In genomic region chr5:59124983-59125960, GRCh38 we compare ENCODE assay signal across 9 cellular contexts.
DNase-seq lines count a peak whose midpoint lies in the region; ATAC-seq, FAIRE-seq and TF ChIP-seq lines count a peak whose summit lies in the region.
"Had no signal": no experiment of that assay in that cellular context is flagged by ENCODE, and none has a peak within 500 bp of the region (broad histone marks: within the 10 kb centered on the region; RNA-seq: fewer than 3 reads in every experiment).

No MANE protein-coding gene starts in this region.

- TF ChIP-seq POLR2A in H1 (IDR thresholded peaks at IDR 0.05; ENCODE audit: control extremely low read depth in 1 of 2, low read depth in 2 of 2, low read length in 2 of 2) (no peak), gastrocnemius medialis (IDR thresholded peaks at IDR 0.05) (no peak)

- H3K9me3 ChIP-seq in H1 (ENCODE audit: insufficient read depth in 2 of 2, low read depth in 1 of 2, low read length in 1 of 2) (no peaks in the 10 kb centered on the region), gastrocnemius medialis (no peaks in the 10 kb centered on the region)

- no peak overlapping the region for H3K23ac ChIP-seq in H1 (ENCODE audit: insufficient read length)

- no peaks in the 10 kb centered on the region for H3K79me2 ChIP-seq in H1 (ENCODE audit: control insufficient read depth in 1 of 2, insufficient read depth in 2 of 2, low read length in 2 of 2)

- TF ChIP-seq EP300 in H1 (IDR thresholded peaks at IDR 0.05; ENCODE audit: borderline replicate concordance in 1 of 2, low read depth in 2 of 2, low read length in 2 of 2) = no peak

- WGBS in H1 (ENCODE audit: extremely low coverage in 1 of 2, insufficient coverage in 1 of 2, insufficient read length in 1 of 2, insufficient replicate concordance in 2 of 2, low coverage in 1 of 2, low lambda C conversion rate in 2 of 2, missing lambda C conversion rate in 1 of 2), 2 experiments = 63% methylated on average over 9 of the region's 9 CpGs; no CpG with 5 or more reads in 1 of the 2 experiments

- H2AK5ac ChIP-seq in H1 (ENCODE audit: low read depth, low read length) = no peak overlapping the region

- H4K8ac ChIP-seq in H1 (ENCODE audit: extremely low read depth, insufficient read depth, low read length) = no peak overlapping the region

- no peak overlapping the region for H3K4ac ChIP-seq in H1 (replicated peaks; ENCODE audit: insufficient read length, low read depth, low read length)

- H3K27me3 ChIP-seq in H1 (replicated peaks in 1 of 4; ENCODE audit: control insufficient read depth in 3 of 4, extremely low read depth in 1 of 4, insufficient read depth in 3 of 4, low read length in 3 of 4) = no peaks in the 10 kb centered on the region
- no peaks in the 10 kb centered on the region for H3K27me3 ChIP-seq in gastrocnemius medialis

- H3K23me2 ChIP-seq in H1 (ENCODE audit: low read depth, low read length) = peaks cover 3% of the 10 kb centered on the region; the same call in 1 of the 2 replicates

- no peak overlapping the region for H3K27ac ChIP-seq in H1 (ENCODE audit: low read depth, low read length)
- H3K27ac ChIP-seq in gastrocnemius medialis = peak overlapping the region; percentile 78 to 89 (median 86)
- H3K27ac ChIP-seq: 22Rv1 had no signal

- FAIRE-seq in H1 (lab: Jason Lieb, UNC) = peak; percentile 7

- H3K36me3 ChIP-seq in H1 (ENCODE audit: control insufficient read depth in 2 of 4, insufficient read depth in 4 of 4, low read length in 3 of 4) = no peaks in the 10 kb centered on the region
- H3K36me3 ChIP-seq in gastrocnemius medialis = no peaks in the 10 kb centered on the region

- H3K4me1 Mint-ChIP-seq in naive thymus-derived CD8-positive, alpha-beta T cell = peaks cover 0 to 10% (median 7%) of the 10 kb centered on the region in 4 donors
- no peaks in the 10 kb centered on the region for H3K4me1 Mint-ChIP-seq in stimulated activated memory B cell treated with anti-CD40 and anti-IgM and Interleukin-4, amounts not matched to agents 10 μg/mL and 1 μg/mL and 100 μg/mL, for 72 hours

- H3K27me3 Mint-ChIP-seq in naive thymus-derived CD8-positive, alpha-beta T cell = no peaks in the 10 kb centered on the region
- no peaks in the 10 kb centered on the region for H3K27me3 Mint-ChIP-seq in stimulated activated memory B cell treated with anti-CD40 and anti-IgM and Interleukin-4, amounts not matched to agents 10 μg/mL and 1 μg/mL and 100 μg/mL, for 72 hours

- H3K9me3 Mint-ChIP-seq in naive thymus-derived CD8-positive, alpha-beta T cell = no peaks in the 10 kb centered on the region
- no peaks in the 10 kb centered on the region for H3K9me3 Mint-ChIP-seq in stimulated activated memory B cell treated with anti-CD40 and anti-IgM and Interleukin-4, amounts not matched to agents 10 μg/mL and 1 μg/mL and 100 μg/mL, for 72 hours

- TF ChIP-seq RAD21 in H1 (IDR thresholded peaks at IDR 0.05 in 1 of 2, conservative IDR thresholded peaks at IDR 0.05 in 1 of 2; ENCODE audit: low read depth in 2 of 2, low read length in 2 of 2) = no peak

- intact Hi-C loops in gastrocnemius medialis (cut with DNase I; ENCODE audit: low total_unique reads) = no loop called here

- H3K18ac ChIP-seq in H1 (ENCODE audit: extremely low read depth, low read length) = 0 out of 2 replicates have a peak overlapping the region, but pooled peaks have one; percentile 33

- no peak overlapping the region for H4K91ac ChIP-seq in H1 (replicated peaks; ENCODE audit: insufficient read length, low read length)

- peak overlapping the region; percentile 96 for H2BK12ac ChIP-seq in H1 (ENCODE audit: low read depth, low read length)

- H3K27ac Mint-ChIP-seq in naive thymus-derived CD8-positive, alpha-beta T cell = no peak overlapping the region
- H3K27ac Mint-ChIP-seq in stimulated activated memory B cell treated with anti-CD40 and anti-IgM and Interleukin-4, amounts not matched to agents 10 μg/mL and 1 μg/mL and 100 μg/mL, for 72 hours = no peak overlapping the region

- H2AFZ ChIP-seq in H1 (ENCODE audit: low read length) = peak overlapping the region; percentile 75

- H3K4me3 Mint-ChIP-seq in naive thymus-derived CD8-positive, alpha-beta T cell = no peak overlapping the region
- no peak overlapping the region for H3K4me3 Mint-ChIP-seq in stimulated activated memory B cell treated with anti-CD40 and anti-IgM and Interleukin-4, amounts not matched to agents 10 μg/mL and 1 μg/mL and 100 μg/mL, for 72 hours

- no peak overlapping the region for H3K4me3 ChIP-seq in H1 (ENCODE audit: extremely low read depth in 1 of 4, insufficient read depth in 2 of 4, low read depth in 3 of 4, low read length in 4 of 4)
- H3K4me3 ChIP-seq in gastrocnemius medialis = peak overlapping the region in 2 of 4 donors; percentile 12 to 53

- ATAC-seq in gastrocnemius medialis = peak; percentile 11 to 43
- ATAC-seq in naive thymus-derived CD8-positive, alpha-beta T cell = no peak
- no peak for ATAC-seq in stimulated activated memory B cell treated with anti-CD40 and anti-IgM and Interleukin-4, amounts not matched to agents 10 μg/mL and 1 μg/mL and 100 μg/mL, for 72 hours
- no peak for ATAC-seq in activated CD4-positive, CD25-positive, alpha-beta regulatory T cell treated with anti-CD3 and anti-CD28 coated beads, Interleukin-2, amount 50 U/mL, for 24 hours

- no peak overlapping the region for H3K56ac ChIP-seq in H1 (replicated peaks; ENCODE audit: insufficient read length, low read depth, low read length)

- CTCF ChIA-PET in H1 (lab: Charles Lee; ENCODE audit: partially characterized antibody) = interaction anchor here (1.0 to 1.6 kb wide), 4 partner anchors 13 to 49 kb away, joined by 3 to 5 read pairs (median 4); no protein-coding TSS in a partner anchor

- no peak overlapping the region for H3K14ac ChIP-seq in H1 (ENCODE audit: insufficient read length)

- no peak overlapping the region for H2BK120ac ChIP-seq in H1 (replicated peaks; ENCODE audit: low read depth, low read length)

- peak; percentile 9 for DNase-seq in DMS153 treated with DMSO at 0.1 percent for 48 hours (lab: John Stamatoyannopoulos, UW; ENCODE audit: unreplicated experiment)
- no peak for DNase-seq in DMS153 (lab: John Stamatoyannopoulos, UW)
- DNase-seq in NCI-H2029 (lab: John Stamatoyannopoulos, UW) = peak; percentile 53
- DNase-seq in H1 (ENCODE audit: low read depth in 1 of 2, low spot score in 2 of 2) = peak in 1 of 2 experiments; percentile 45
- DNase-seq in gastrocnemius medialis = no peak
- no peak for DNase-seq in naive thymus-derived CD8-positive, alpha-beta T cell

- H3K4me1 ChIP-seq in H1 (replicated peaks in 1 of 4; ENCODE audit: control insufficient read depth in 3 of 4, insufficient read depth in 4 of 4, low read length in 3 of 4) = peaks cover 5 to 19% (median 17%) of the 10 kb centered on the region in 4 experiments
- peaks cover 53 to 71% of the 10 kb centered on the region in 2 donors for H3K4me1 ChIP-seq in gastrocnemius medialis

- peak overlapping the region; percentile 49; the same call in 1 of the 2 replicates for H2BK20ac ChIP-seq in H1 (ENCODE audit: low read length)

- POLR2A ChIA-PET in H1 (lab: Charles Lee; ENCODE audit: partially characterized antibody) = interaction anchor here (0.6 kb wide), 1 partner anchor 51 kb away, joined by 3 read pairs; no protein-coding TSS in a partner anchor
- POLR2A ChIA-PET in naive thymus-derived CD8-positive, alpha-beta T cell (lab: Charles Lee) = interaction anchor here (2.6 kb wide), 2 partner anchors 86 to 89 kb away, joined by 11 to 41 read pairs; no protein-coding TSS in a partner anchor

- peak overlapping the region in 1 of 4 experiments; percentile 56; a peak in 2 of 7 replicates for H3K9ac ChIP-seq in H1 (replicated peaks in 1 of 4; ENCODE audit: extremely low read depth in 1 of 4, low read depth in 3 of 4, low read length in 3 of 4)

- no peaks in the 10 kb centered on the region for H3K36me3 Mint-ChIP-seq in naive thymus-derived CD8-positive, alpha-beta T cell
- H3K36me3 Mint-ChIP-seq in stimulated activated memory B cell treated with anti-CD40 and anti-IgM and Interleukin-4, amounts not matched to agents 10 μg/mL and 1 μg/mL and 100 μg/mL, for 72 hours = no peaks in the 10 kb centered on the region

- H2BK15ac ChIP-seq in H1 (ENCODE audit: low read length) = no peak overlapping the region

- H4K20me1 ChIP-seq in H1 (replicated peaks in 1 of 2; ENCODE audit: control insufficient read depth in 1 of 2, insufficient read depth in 2 of 2, low read length in 2 of 2) = no peaks in the 10 kb centered on the region

- TF ChIP-seq CTCF in H1 (IDR thresholded peaks at IDR 0.05; ENCODE audit: control extremely low read depth in 1 of 3, insufficient read depth in 1 of 3, low read depth in 1 of 3, low read length in 3 of 3) (no peak), gastrocnemius medialis (IDR thresholded peaks at IDR 0.05 in 4 of 5, conservative IDR thresholded peaks at IDR 0.05 in 1 of 5) (no peak)

- H3K4me2 ChIP-seq in H1 (ENCODE audit: insufficient read depth in 1 of 2, low read depth in 2 of 2, low read length in 2 of 2) = peak overlapping the region; percentile 15 to 30; a peak in 2 of 4 replicates

- no peaks in the 10 kb centered on the region for H3K79me1 ChIP-seq in H1 (ENCODE audit: low read depth, low read length)

- in situ Hi-C loops in gastrocnemius medialis (cut with MboI; ENCODE audit: low sequenced_read_pairs in 4 of 4) = no loop called here

- H4K5ac ChIP-seq in H1 (ENCODE audit: insufficient read length, low read depth, low read length) = no peak overlapping the region

- peak overlapping the region; percentile 63; the same call in 1 of the 2 replicates for H2BK5ac ChIP-seq in H1 (ENCODE audit: low read depth, low read length)

TF ChIP-seq in H1, 55 proteins besides CTCF, POLR2A, EP300 and RAD21:
- TF ChIP-seq SIN3A (conservative IDR thresholded peaks at IDR 0.05 in 1 of 2, IDR thresholded peaks at IDR 0.05 in 1 of 2; ENCODE audit: low read depth in 1 of 2, low read length in 2 of 2) (no peak), SUZ12 (IDR thresholded peaks at IDR 0.05; ENCODE audit: low read length) (no peak), CBX5 (IDR thresholded peaks at IDR 0.05; ENCODE audit: low read depth, low read length) (no peak), TAF7 (optimal IDR thresholded peaks at IDR 0.05; ENCODE audit: borderline replicate concordance, low read depth, low read length) (no peak), EGR1 (IDR thresholded peaks at IDR 0.05; ENCODE audit: borderline replicate concordance, low read depth, low read length) (no peak), CHD1 (IDR thresholded peaks at IDR 0.05; ENCODE audit: low read depth, low read length) (no peak), NANOG (IDR thresholded peaks at IDR 0.05; ENCODE audit: insufficient read depth, low read depth, low read length, poor library complexity, severe bottlenecking) (no peak), TEAD4 (IDR thresholded peaks at IDR 0.05; ENCODE audit: low read depth, low read length) (no peak)

Comparison
In these comparisons a context has a peak if more than half of its experiments do, and no peak if none do; other contexts are left out.
1. DNase-seq: peak in DMS153 treated with DMSO at 0.1 percent for 48 hours (single experiment) and NCI-H2029 (single experiment); none in DMS153 (single experiment), gastrocnemius medialis (0 of 2) and naive thymus-derived CD8-positive, alpha-beta T cell (0 of 10).
2. ATAC-seq: peak in gastrocnemius medialis (2 of 2); none in naive thymus-derived CD8-positive, alpha-beta T cell (0 of 2), stimulated activated memory B cell treated with anti-CD40 and anti-IgM and Interleukin-4, amounts not matched to agents 10 μg/mL and 1 μg/mL and 100 μg/mL, for 72 hours (single experiment) and activated CD4-positive, CD25-positive, alpha-beta regulatory T cell treated with anti-CD3 and anti-CD28 coated beads, Interleukin-2, amount 50 U/mL, for 24 hours (0 of 2).